1 cellular context compared by ENCODE assay signal in genomic region chr22:23539135-23539838, GRCh38.
TF ChIP-seq lines count a peak whose summit lies in the region.

No MANE protein-coding gene starts in this region.

TF ChIP-seq in HepG2, 621 proteins besides CTCF, POLR2A, EP300 and RAD21 (continued from another document and continues in another):
- TF ChIP-seq RBM39 (IDR thresholded peaks at IDR 0.05; ENCODE audit: low read depth, low read length, poor library complexity, severe bottlenecking) (no peak), TGIF2 (CRISPR knock-in tag; IDR thresholded peaks at IDR 0.05) (peak; percentile 50; the same call in 1 of the 2 replicates), ATF7 (IDR thresholded peaks at IDR 0.05) (no peak), ATF7 (CRISPR knock-in tag; IDR thresholded peaks at IDR 0.05) (no peak), THAP11 (CRISPR knock-in tag; IDR thresholded peaks at IDR 0.05) (peak; percentile 42; the same call in 1 of the 2 replicates), ZBTB7B (CRISPR knock-in tag; IDR thresholded peaks at IDR 0.05) (peak; percentile 20; the same call in 1 of the 2 replicates), JARID2 (CRISPR knock-in tag; IDR thresholded peaks at IDR 0.05; ENCODE audit: insufficient replicate concordance) (no peak), HOXA3 (CRISPR knock-in tag; IDR thresholded peaks at IDR 0.05) (peak; percentile 75), POGZ (CRISPR knock-in tag; IDR thresholded peaks at IDR 0.05) (peak; percentile 51), PAXIP1 (CRISPR knock-in tag; conservative IDR thresholded peaks at IDR 0.05) (no peak), MTA3 (CRISPR knock-in tag; IDR thresholded peaks at IDR 0.05) (no peak), ZBTB10 (CRISPR knock-in tag; IDR thresholded peaks at IDR 0.05; ENCODE audit: borderline replicate concordance) (no peak), PATZ1 (CRISPR knock-in tag; IDR thresholded peaks at IDR 0.05) (peak; percentile 67), NFRKB (IDR thresholded peaks at IDR 0.05) (no peak), ZSCAN25 (CRISPR knock-in tag; IDR thresholded peaks at IDR 0.05) (no peak), AGO2 (optimal IDR thresholded peaks at IDR 0.05; ENCODE audit: low read depth, low read length) (no peak), HOXA7 (CRISPR knock-in tag; IDR thresholded peaks at IDR 0.05) (no peak), SNAPC2 (CRISPR knock-in tag; IDR thresholded peaks at IDR 0.05) (no peak), U2AF1 (optimal IDR thresholded peaks at IDR 0.05; ENCODE audit: low read depth, low read length) (no peak), SSRP1 (CRISPR knock-in tag; IDR thresholded peaks at IDR 0.05) (peak; percentile 60; the same call in 1 of the 2 replicates), GABPB1 (CRISPR knock-in tag; IDR thresholded peaks at IDR 0.05) (0 out of 2 replicates have a peak, but pooled peaks have one; percentile 17), ZNF432 (CRISPR knock-in tag; IDR thresholded peaks at IDR 0.05; ENCODE audit: borderline replicate concordance) (no peak), MLLT10 (CRISPR knock-in tag; IDR thresholded peaks at IDR 0.05) (no peak), ZNF274 (CRISPR knock-in tag; IDR thresholded peaks at IDR 0.05) (no peak), THRA (CRISPR knock-in tag; IDR thresholded peaks at IDR 0.05; ENCODE audit: borderline replicate concordance) (peak; percentile 70; the same call in 1 of the 2 replicates), MAFK (conservative IDR thresholded peaks at IDR 0.05 in 1 of 2, IDR thresholded peaks at IDR 0.05 in 1 of 2; ENCODE audit: low read length in 2 of 2) (peak; percentile 64 to 71), FOXA3 (CRISPR knock-in tag; IDR thresholded peaks at IDR 0.05) (peak; percentile 53), GFI1 (CRISPR knock-in tag; IDR thresholded peaks at IDR 0.05; ENCODE audit: borderline replicate concordance) (peak; percentile 57), SALL2 (CRISPR knock-in tag; IDR thresholded peaks at IDR 0.05) (no peak), REXO4 (CRISPR knock-in tag; IDR thresholded peaks at IDR 0.05; ENCODE audit: borderline replicate concordance) (no peak), ZNF292 (CRISPR knock-in tag; IDR thresholded peaks at IDR 0.05; ENCODE audit: borderline replicate concordance, low read depth) (peak; percentile 34; the same call in 1 of the 2 replicates), KDM6A (CRISPR knock-in tag; IDR thresholded peaks at IDR 0.05; ENCODE audit: low read depth) (no peak), UBTF (CRISPR knock-in tag; IDR thresholded peaks at IDR 0.05) (no peak), RNF2 (conservative IDR thresholded peaks at IDR 0.05; ENCODE audit: low read depth) (no peak)
- TF ChIP-seq, protein P1, sequence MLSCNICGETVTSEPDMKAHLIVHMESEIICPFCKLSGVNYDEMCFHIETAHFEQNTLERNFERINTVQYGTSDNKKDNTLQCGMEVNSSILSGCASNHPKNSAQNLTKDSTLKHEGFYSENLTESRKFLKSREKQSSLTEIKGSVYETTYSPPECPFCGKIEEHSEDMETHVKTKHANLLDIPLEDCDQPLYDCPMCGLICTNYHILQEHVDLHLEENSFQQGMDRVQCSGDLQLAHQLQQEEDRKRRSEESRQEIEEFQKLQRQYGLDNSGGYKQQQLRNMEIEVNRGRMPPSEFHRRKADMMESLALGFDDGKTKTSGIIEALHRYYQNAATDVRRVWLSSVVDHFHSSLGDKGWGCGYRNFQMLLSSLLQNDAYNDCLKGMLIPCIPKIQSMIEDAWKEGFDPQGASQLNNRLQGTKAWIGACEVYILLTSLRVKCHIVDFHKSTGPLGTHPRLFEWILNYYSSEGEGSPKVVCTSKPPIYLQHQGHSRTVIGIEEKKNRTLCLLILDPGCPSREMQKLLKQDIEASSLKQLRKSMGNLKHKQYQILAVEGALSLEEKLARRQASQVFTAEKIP (CRISPR knock-in tag; IDR thresholded peaks at IDR 0.05; ENCODE audit: borderline replicate concordance), result no peak
- TF ChIP-seq, protein P2, sequence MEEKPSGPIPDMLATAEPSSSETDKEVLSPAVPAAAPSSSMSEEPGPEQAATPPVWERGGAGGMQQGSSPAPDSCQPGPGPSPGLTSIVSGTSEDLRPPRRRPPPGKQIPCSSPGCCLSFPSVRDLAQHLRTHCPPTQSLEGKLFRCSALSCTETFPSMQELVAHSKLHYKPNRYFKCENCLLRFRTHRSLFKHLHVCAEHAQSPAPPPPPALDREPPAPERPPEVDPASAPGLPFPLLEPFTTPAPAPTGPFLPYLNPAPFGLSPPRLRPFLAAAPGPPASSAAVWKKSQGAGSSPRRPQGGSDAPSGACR (CRISPR knock-in tag; IDR thresholded peaks at IDR 0.05), result no peak
- TF ChIP-seq, protein P3, sequence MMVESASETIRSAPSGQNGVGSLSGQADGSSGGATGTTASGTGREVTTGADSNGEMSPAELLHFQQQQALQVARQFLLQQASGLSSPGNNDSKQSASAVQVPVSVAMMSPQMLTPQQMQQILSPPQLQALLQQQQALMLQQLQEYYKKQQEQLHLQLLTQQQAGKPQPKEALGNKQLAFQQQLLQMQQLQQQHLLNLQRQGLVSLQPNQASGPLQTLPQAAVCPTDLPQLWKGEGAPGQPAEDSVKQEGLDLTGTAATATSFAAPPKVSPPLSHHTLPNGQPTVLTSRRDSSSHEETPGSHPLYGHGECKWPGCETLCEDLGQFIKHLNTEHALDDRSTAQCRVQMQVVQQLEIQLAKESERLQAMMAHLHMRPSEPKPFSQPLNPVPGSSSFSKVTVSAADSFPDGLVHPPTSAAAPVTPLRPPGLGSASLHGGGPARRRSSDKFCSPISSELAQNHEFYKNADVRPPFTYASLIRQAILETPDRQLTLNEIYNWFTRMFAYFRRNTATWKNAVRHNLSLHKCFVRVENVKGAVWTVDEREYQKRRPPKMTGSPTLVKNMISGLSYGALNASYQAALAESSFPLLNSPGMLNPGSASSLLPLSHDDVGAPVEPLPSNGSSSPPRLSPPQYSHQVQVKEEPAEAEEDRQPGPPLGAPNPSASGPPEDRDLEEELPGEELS (CRISPR knock-in tag; IDR thresholded peaks at IDR 0.05), result 0 out of 2 replicates have a peak, but pooled peaks have one; percentile 42
- TF ChIP-seq, protein P4, sequence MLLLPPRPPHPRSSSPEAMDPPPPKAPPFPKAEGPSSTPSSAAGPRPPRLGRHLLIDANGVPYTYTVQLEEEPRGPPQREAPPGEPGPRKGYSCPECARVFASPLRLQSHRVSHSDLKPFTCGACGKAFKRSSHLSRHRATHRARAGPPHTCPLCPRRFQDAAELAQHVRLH (CRISPR knock-in tag; IDR thresholded peaks at IDR 0.05; ENCODE audit: borderline replicate concordance, low read depth), result peak; percentile 72; the same call in 1 of the 2 replicates
- TF ChIP-seq, protein P5, sequence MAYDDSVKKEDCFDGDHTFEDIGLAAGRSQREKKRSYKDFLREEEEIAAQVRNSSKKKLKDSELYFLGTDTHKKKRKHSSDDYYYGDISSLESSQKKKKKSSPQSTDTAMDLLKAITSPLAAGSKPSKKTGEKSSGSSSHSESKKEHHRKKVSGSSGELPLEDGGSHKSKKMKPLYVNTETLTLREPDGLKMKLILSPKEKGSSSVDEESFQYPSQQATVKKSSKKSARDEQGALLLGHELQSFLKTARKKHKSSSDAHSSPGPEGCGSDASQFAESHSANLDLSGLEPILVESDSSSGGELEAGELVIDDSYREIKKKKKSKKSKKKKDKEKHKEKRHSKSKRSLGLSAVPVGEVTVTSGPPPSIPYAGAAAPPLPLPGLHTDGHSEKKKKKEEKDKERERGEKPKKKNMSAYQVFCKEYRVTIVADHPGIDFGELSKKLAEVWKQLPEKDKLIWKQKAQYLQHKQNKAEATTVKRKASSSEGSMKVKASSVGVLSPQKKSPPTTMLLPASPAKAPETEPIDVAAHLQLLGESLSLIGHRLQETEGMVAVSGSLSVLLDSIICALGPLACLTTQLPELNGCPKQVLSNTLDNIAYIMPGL (CRISPR knock-in tag; IDR thresholded peaks at IDR 0.05; ENCODE audit: borderline replicate concordance in 1 of 2, low read depth in 1 of 2), result peak; percentile 79 to 87
- TF ChIP-seq, protein P6, sequence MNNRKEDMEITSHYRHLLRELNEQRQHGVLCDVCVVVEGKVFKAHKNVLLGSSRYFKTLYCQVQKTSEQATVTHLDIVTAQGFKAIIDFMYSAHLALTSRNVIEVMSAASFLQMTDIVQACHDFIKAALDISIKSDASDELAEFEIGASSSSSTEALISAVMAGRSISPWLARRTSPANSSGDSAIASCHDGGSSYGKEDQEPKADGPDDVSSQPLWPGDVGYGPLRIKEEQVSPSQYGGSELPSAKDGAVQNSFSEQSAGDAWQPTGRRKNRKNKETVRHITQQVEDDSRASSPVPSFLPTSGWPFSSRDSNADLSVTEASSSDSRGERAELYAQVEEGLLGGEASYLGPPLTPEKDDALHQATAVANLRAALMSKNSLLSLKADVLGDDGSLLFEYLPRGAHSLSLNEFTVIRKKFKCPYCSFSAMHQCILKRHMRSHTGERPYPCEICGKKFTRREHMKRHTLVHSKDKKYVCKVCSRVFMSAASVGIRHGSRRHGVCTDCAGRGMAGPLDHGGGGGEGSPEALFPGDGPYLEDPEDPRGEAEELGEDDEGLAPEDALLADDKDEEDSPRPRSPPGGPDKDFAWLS (CRISPR knock-in tag; IDR thresholded peaks at IDR 0.05; ENCODE audit: borderline replicate concordance), result no peak
